In the genomic region with DNA sequence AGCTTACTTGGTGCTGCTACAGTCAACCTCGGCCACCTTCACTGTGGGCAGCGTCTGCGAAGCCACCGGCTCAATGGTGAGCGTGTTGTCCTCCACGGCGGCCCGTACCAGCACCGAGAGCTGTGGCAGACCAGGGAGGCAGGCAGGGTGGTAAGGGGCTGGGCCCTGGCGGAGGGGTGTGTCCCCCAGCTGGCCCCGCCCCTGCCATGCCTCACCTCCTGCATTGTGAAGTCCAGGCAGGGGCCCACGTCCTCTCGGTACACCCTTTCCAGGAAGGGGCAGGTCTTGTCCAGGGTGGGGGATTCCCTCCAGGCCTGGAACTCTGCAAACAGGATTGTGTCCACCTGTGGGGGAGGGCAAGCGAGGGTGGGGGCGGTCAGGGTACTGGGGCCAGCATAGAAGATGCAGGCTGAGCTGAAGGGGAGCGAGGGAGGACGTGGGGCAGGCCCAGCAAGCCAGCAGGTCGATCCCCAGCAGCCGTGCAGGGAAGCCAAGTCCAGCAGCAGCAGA, we compare ENCODE assay signal across 14 cellular contexts. TPM values are rescaled to one million over a fixed set of nuclear protein-coding genes. Genes with fewer than 3 reads are reported as not detected.
A peak's percentile ranks its signal among the peaks of the same experiment; 100 is the strongest.
DNase-seq lines count a peak whose midpoint lies in the region; ATAC-seq, FAIRE-seq and TF ChIP-seq lines count a peak whose summit lies in the region.
"Had no signal": no experiment of that assay in that cellular context is flagged by ENCODE, and none has a peak within 500 bp of the region (broad histone marks: within the 10 kb centered on the region; RNA-seq: fewer than 3 reads in every experiment).

No MANE protein-coding gene starts in this region.

- H2AFZ ChIP-seq in HepG2 (ENCODE audit: low read length): peak overlapping the region; percentile 81

- no peak overlapping the region for H3K27ac Mint-ChIP-seq in activated CD8-positive, alpha-beta memory T cell treated with anti-CD3 and anti-CD28 coated beads, Interleukin-2, amount 10 ng/mL, durations not matched to agents 7 days and 5 days
- H3K27ac Mint-ChIP-seq in stimulated activated naive CD8-positive, alpha-beta T cell treated with anti-CD3 and anti-CD28 coated beads, Interleukin-15, amount 100 ng/mL, for 72 hours: no peak overlapping the region

- H3K27me3 ChIP-seq in duodenal mucosa (ENCODE audit: control insufficient read depth in 1 of 2, insufficient read depth in 2 of 2, low read length in 2 of 2) (no peaks in the 10 kb centered on the region), HepG2 (ENCODE audit: control insufficient read depth in 1 of 2, insufficient read depth in 2 of 2, low read length in 2 of 2) (no peaks in the 10 kb centered on the region)

- H3K9me3 ChIP-seq in duodenal mucosa (ENCODE audit: control insufficient read depth in 1 of 2, low read length in 2 of 2): no peaks in the 10 kb centered on the region
- no peaks in the 10 kb centered on the region for H3K9me3 ChIP-seq in HepG2 (ENCODE audit: low read length)

- no peaks in the 10 kb centered on the region for H3K79me2 ChIP-seq in HepG2 (ENCODE audit: insufficient read depth, low read length)

- H3K4me3 ChIP-seq in duodenal mucosa (ENCODE audit: low read depth in 1 of 2, low read length in 2 of 2) (peak overlapping the region; percentile 51 to 52), HepG2 (replicated peaks in 1 of 3; ENCODE audit: insufficient read depth in 1 of 3, low read depth in 2 of 3, low read length in 3 of 3) (peak overlapping the region; percentile 48 to 81 (median 61))
- H3K4me3 ChIP-seq: SK-N-MC had no signal

- H3K4me1 ChIP-seq in duodenal mucosa (ENCODE audit: control insufficient read depth in 1 of 2, insufficient read depth in 2 of 2, low read length in 2 of 2): peaks cover 0 to 9% of the 10 kb centered on the region in 2 donors
- peaks cover 32% of the 10 kb centered on the region for H3K4me1 ChIP-seq in HepG2 (ENCODE audit: insufficient read depth, low read length)

- H3K9me3 Mint-ChIP-seq in activated CD8-positive, alpha-beta memory T cell treated with anti-CD3 and anti-CD28 coated beads, Interleukin-2, amount 10 ng/mL, durations not matched to agents 7 days and 5 days (ENCODE audit: low read depth): no peaks in the 10 kb centered on the region
- no peaks in the 10 kb centered on the region for H3K9me3 Mint-ChIP-seq in stimulated activated naive CD8-positive, alpha-beta T cell treated with anti-CD3 and anti-CD28 coated beads, Interleukin-15, amount 100 ng/mL, for 72 hours

- H3K27ac ChIP-seq in duodenal mucosa (ENCODE audit: low read depth, low read length): no peak overlapping the region
- H3K27ac ChIP-seq in HepG2 (ENCODE audit: extremely low read length, insufficient read depth, low read length): no peak overlapping the region
- H3K27ac ChIP-seq: SK-N-MC had no signal

- TF ChIP-seq POLR2A in HepG2 (IDR thresholded peaks at IDR 0.05; ENCODE audit: insufficient read depth in 1 of 2, low read depth in 2 of 2, low read length in 2 of 2): peak in 1 of 2 experiments; percentile 71; a peak in 2 of 4 replicates

- no TSS peak for BruUV-seq in HepG2 (replicated peaks; lab: Mats Ljungman, UMichigan)

- H3K36me3 ChIP-seq in duodenal mucosa (ENCODE audit: control insufficient read depth in 1 of 2, insufficient read depth in 2 of 2, low read length in 2 of 2) (no peaks in the 10 kb centered on the region), HepG2 (replicated peaks in 1 of 2; ENCODE audit: control insufficient read depth in 1 of 2, insufficient read depth in 2 of 2, low read length in 2 of 2) (no peaks in the 10 kb centered on the region)

- DNase-seq in activated CD8-positive, alpha-beta memory T cell treated with anti-CD3 and anti-CD28 coated beads, Interleukin-2, amount 10 ng/mL, durations not matched to agents 7 days and 5 days: no peak
- DNase-seq in activated CD8-positive, alpha-beta memory T cell treated with anti-CD3 and anti-CD28 coated beads, Interleukin-2, amount 50 U/mL, for 48 hours: no peak
- DNase-seq in HepG2 (ENCODE audit: low spot score): peak; percentile 72
- peak in 1 of 2 donors; percentile 29 for DNase-seq in stimulated activated naive CD8-positive, alpha-beta T cell treated with anti-CD3 and anti-CD28 coated beads, Interleukin-15, amount 100 ng/mL, for 72 hours
- no peak for DNase-seq in midbrain (lab: John Stamatoyannopoulos, UW)
- DNase-seq: activated CD4-positive, alpha-beta T cell treated with anti-CD3 and anti-CD28 coated beads, Interleukin-2, amount 50 U/mL, for 4 hours; EL; NCI-H1092; occipital lobe had no signal

- H3K4me3 Mint-ChIP-seq in activated CD8-positive, alpha-beta memory T cell treated with anti-CD3 and anti-CD28 coated beads, Interleukin-2, amount 10 ng/mL, durations not matched to agents 7 days and 5 days: no peak overlapping the region
- peak overlapping the region in 1 of 2 donors; percentile 19 for H3K4me3 Mint-ChIP-seq in stimulated activated naive CD8-positive, alpha-beta T cell treated with anti-CD3 and anti-CD28 coated beads, Interleukin-15, amount 100 ng/mL, for 72 hours

- TF ChIP-seq CTCF in HepG2 (CRISPR knock-in tag; IDR thresholded peaks at IDR 0.05): 0 out of 2 replicates have a peak, but pooled peaks have one; percentile 2

- no peak for FAIRE-seq in HepG2 (lab: Jason Lieb, UNC)
- FAIRE-seq: endometrium had no signal

- POLR2A ChIA-PET in HepG2 (lab: Yijun Ruan, JAX): interaction anchor here (0.8 to 2.9 kb wide), 23 partner anchors 11 to 195 kb away, joined by 3 to 37 read pairs (median 4); a partner anchor contains a TSS

- no peaks in the 10 kb centered on the region for H3K36me3 Mint-ChIP-seq in activated CD8-positive, alpha-beta memory T cell treated with anti-CD3 and anti-CD28 coated beads, Interleukin-2, amount 10 ng/mL, durations not matched to agents 7 days and 5 days

- intact Hi-C loops in HepG2 (cut with micrococcal nuclease; ENCODE audit: unreplicated experiment): no loop called here

- TF ChIP-seq RAD21 in HepG2 (CRISPR knock-in tag; IDR thresholded peaks at IDR 0.05): no peak

- peaks cover 3% of the 10 kb centered on the region for H3K27me3 Mint-ChIP-seq in activated CD8-positive, alpha-beta memory T cell treated with anti-CD3 and anti-CD28 coated beads, Interleukin-2, amount 10 ng/mL, durations not matched to agents 7 days and 5 days
- H3K27me3 Mint-ChIP-seq in stimulated activated naive CD8-positive, alpha-beta T cell treated with anti-CD3 and anti-CD28 coated beads, Interleukin-15, amount 100 ng/mL, for 72 hours: peaks cover 7% of the 10 kb centered on the region

- CTCF ChIA-PET in activated CD8-positive, alpha-beta memory T cell treated with anti-CD3 and anti-CD28 coated beads, Interleukin-2, amount 10 ng/mL, durations not matched to agents 7 days and 5 days (lab: Charles Lee): interaction anchor here (1.9 to 11.4 kb wide), 4 partner anchors 8 to 204 kb away, joined by 5 to 260 read pairs (median 184); a partner anchor contains a TSS
- CTCF ChIA-PET in HepG2 (lab: Yijun Ruan, JAX; ENCODE audit: low intra/inter-chr PET ratio, low total read pairs): interaction anchor here (1.3 kb wide), 1 partner anchor 10 kb away, joined by 4 read pairs; no protein-coding TSS in a partner anchor

- peak overlapping the region in 1 of 2 donors; percentile 32 for H3K9ac ChIP-seq in duodenal mucosa (ENCODE audit: low read depth in 1 of 2, low read length in 2 of 2)
- peak overlapping the region; percentile 67 for H3K9ac ChIP-seq in HepG2 (ENCODE audit: insufficient read depth, low read depth, low read length)

- in situ Hi-C loops in HepG2 (cut with HindIII; ENCODE audit: extremely low pct_ligation_motif_present, low pct_unique_long_range_greater_than_20kb): no loop called here

- 0% methylated on average over 1 of the region's 19 CpGs for WGBS in HepG2 (ENCODE audit: low lambda C conversion rate)

- H4K20me1 ChIP-seq in HepG2 (ENCODE audit: insufficient read depth, low read length): no peaks in the 10 kb centered on the region

- TF ChIP-seq EP300 in HepG2 (IDR thresholded peaks at IDR 0.05; ENCODE audit: low read depth in 2 of 2, low read length in 2 of 2) (no peak), HepG2 (CRISPR knock-in tag; IDR thresholded peaks at IDR 0.05; ENCODE audit: borderline replicate concordance) (0 out of 2 replicates have a peak, but pooled peaks have one; percentile 19)

- peak overlapping the region; percentile 100 for H3K4me2 ChIP-seq in HepG2 (ENCODE audit: low read depth, low read length)

- no peaks in the 10 kb centered on the region for H3K4me1 Mint-ChIP-seq in activated CD8-positive, alpha-beta memory T cell treated with anti-CD3 and anti-CD28 coated beads, Interleukin-2, amount 10 ng/mL, durations not matched to agents 7 days and 5 days
- peaks cover under 1% of the 10 kb centered on the region for H3K4me1 Mint-ChIP-seq in stimulated activated naive CD8-positive, alpha-beta T cell treated with anti-CD3 and anti-CD28 coated beads, Interleukin-15, amount 100 ng/mL, for 72 hours

- ATAC-seq in activated CD8-positive, alpha-beta memory T cell treated with anti-CD3 and anti-CD28 coated beads, Interleukin-2, amount 10 ng/mL, durations not matched to agents 7 days and 5 days: peak; percentile 30
- ATAC-seq in HepG2 (peak; percentile 93), GM18858 (IDR thresholded peaks at IDR 0.05; ENCODE audit: unreplicated experiment) (no peak), GM21825 (IDR thresholded peaks at IDR 0.05; ENCODE audit: unreplicated experiment) (no peak)
- peak; percentile 59 for ATAC-seq in stimulated activated naive CD8-positive, alpha-beta T cell treated with anti-CD3 and anti-CD28 coated beads, Interleukin-15, amount 100 ng/mL, for 72 hours

RNA-seq across cellular contexts. Expression of a gene that starts 12.8 kb away (rescaled TPM):
- not detected for total RNA-seq in activated CD8-positive, alpha-beta memory T cell treated with anti-CD3 and anti-CD28 coated beads, Interleukin-2, amount 10 ng/mL, durations not matched to agents 7 days and 5 days
- 1.2 and 1.3 TPM in 2 replicates for total RNA-seq in HepG2 (2016; rRNA removed; fragmentation: Illumina TruSeq; extraction: Trizol)
- 0.61 and 2.5 TPM in 2 replicates for total RNA-seq in HepG2 (2016; cell fraction: cytosol; rRNA removed; fragmentation: Illumina TruSeq; extraction: Trizol; ENCODE audit: low read depth)
- 1.2 and 1.4 TPM in 2 replicates for total RNA-seq in HepG2 (2016; cell fraction: insoluble cytoplasmic fraction; rRNA removed; fragmentation: Illumina TruSeq; extraction: Trizol)
- total RNA-seq in HepG2 (2016; cell fraction: membrane; rRNA removed; fragmentation: Illumina TruSeq; extraction: Trizol): 1.2 and 1.4 TPM in 2 replicates
- 0.72 and 0.84 TPM in 2 replicates for total RNA-seq in HepG2 (2016; cell fraction: nucleus; rRNA removed; fragmentation: Illumina TruSeq; extraction: Trizol)
- polyA plus RNA-seq in HepG2 (2011; rRNA removed): 2.0 and 2.2 TPM in 2 replicates
- 1.3 and 3.0 TPM in 2 replicates for polyA plus RNA-seq in HepG2 (2011; cell fraction: cytosol; rRNA removed)
- polyA plus RNA-seq in HepG2 (2011; cell fraction: nucleus; rRNA removed): 2.5 and 3.7 TPM in 2 replicates
- polyA plus RNA-seq in HepG2 (2012): 1.4 and 2.3 TPM in 2 replicates
- 1.5 and 1.7 TPM in 2 replicates for polyA plus RNA-seq in HepG2 (2016; cell fraction: cytosol; fragmentation: Illumina TruSeq; extraction: Trizol; ENCODE audit: low read depth)
- polyA plus RNA-seq in HepG2 (2016; cell fraction: insoluble cytoplasmic fraction; fragmentation: Illumina TruSeq; extraction: Trizol; ENCODE audit: low read depth): 1.9 and 2.5 TPM in 2 replicates
- 1.9 and 2.3 TPM in 2 replicates for polyA plus RNA-seq in HepG2 (2016; cell fraction: membrane; fragmentation: Illumina TruSeq; extraction: Trizol; ENCODE audit: low read depth)
- polyA plus RNA-seq in HepG2 (2016; cell fraction: nucleus; fragmentation: Illumina TruSeq; extraction: Trizol; ENCODE audit: insufficient read depth, low read depth): 2.9 and 6.6 TPM in 2 replicates
- polyA minus RNA-seq in HepG2 (2011; rRNA and poly(A)+ RNA removed; ENCODE audit: low replicate concordance): 2.6 and 7.7 TPM in 2 replicates
- polyA minus RNA-seq in HepG2 (2011; cell fraction: cytosol; rRNA and poly(A)+ RNA removed): 2.8 and 11.9 TPM in 2 replicates
- polyA minus RNA-seq in HepG2 (2011; cell fraction: nucleus; rRNA and poly(A)+ RNA removed): 1.1 and 1.3 TPM in 2 replicates

RNA-seq across cellular contexts. Expression of a gene that starts 13.2 kb away (rescaled TPM):
- 1 to 10 TPM; 2.6 to 7.7 TPM for total RNA-seq in activated CD8-positive, alpha-beta memory T cell treated with anti-CD3 and anti-CD28 coated beads, Interleukin-2, amount 10 ng/mL, durations not matched to agents 7 days and 5 days
- total RNA-seq in HepG2 (2016; rRNA removed; fragmentation: Illumina TruSeq; extraction: Trizol): 4.5 and 13.4 TPM in 2 replicates
- total RNA-seq in HepG2 (2016; cell fraction: cytosol; rRNA removed; fragmentation: Illumina TruSeq; extraction: Trizol; ENCODE audit: low read depth): 8.3 and 10.6 TPM in 2 replicates
- total RNA-seq in HepG2 (2016; cell fraction: insoluble cytoplasmic fraction; rRNA removed; fragmentation: Illumina TruSeq; extraction: Trizol): 3.4 and 13.2 TPM in 2 replicates
- total RNA-seq in HepG2 (2016; cell fraction: membrane; rRNA removed; fragmentation: Illumina TruSeq; extraction: Trizol): 7.7 and 10.7 TPM in 2 replicates
- total RNA-seq in HepG2 (2016; cell fraction: nucleus; rRNA removed; fragmentation: Illumina TruSeq; extraction: Trizol): 12.9 and 21.0 TPM in 2 replicates
- 23.2 and 36.6 TPM in 2 replicates for polyA plus RNA-seq in HepG2 (2011; rRNA removed)
- polyA plus RNA-seq in HepG2 (2011; cell fraction: cytosol; rRNA removed): 13.7 and 17.5 TPM in 2 replicates
- 236 and 242 TPM in 2 replicates for polyA plus RNA-seq in HepG2 (2011; cell fraction: nucleus; rRNA removed)
- polyA plus RNA-seq in HepG2 (2012): 5.1 and 11.5 TPM in 2 replicates
- polyA plus RNA-seq in HepG2 (2016; cell fraction: cytosol; fragmentation: Illumina TruSeq; extraction: Trizol; ENCODE audit: low read depth): 8.0 and 9.6 TPM in 2 replicates
- polyA plus RNA-seq in HepG2 (2016; cell fraction: insoluble cytoplasmic fraction; fragmentation: Illumina TruSeq; extraction: Trizol; ENCODE audit: low read depth): 4.7 and 5.0 TPM in 2 replicates
- 7.9 and 9.0 TPM in 2 replicates for polyA plus RNA-seq in HepG2 (2016; cell fraction: membrane; fragmentation: Illumina TruSeq; extraction: Trizol; ENCODE audit: low read depth)
- 36.8 and 37.1 TPM in 2 replicates for polyA plus RNA-seq in HepG2 (2016; cell fraction: nucleus; fragmentation: Illumina TruSeq; extraction: Trizol; ENCODE audit: insufficient read depth, low read depth)
- polyA minus RNA-seq in HepG2 (2011; rRNA and poly(A)+ RNA removed; ENCODE audit: low replicate concordance): 30.7 and 67.4 TPM in 2 replicates
- 10.5 and 13.0 TPM in 2 replicates for polyA minus RNA-seq in HepG2 (2011; cell fraction: cytosol; rRNA and poly(A)+ RNA removed)
- polyA minus RNA-seq in HepG2 (2011; cell fraction: nucleus; rRNA and poly(A)+ RNA removed): 10.9 and 15.8 TPM in 2 replicates

RNA-seq across cellular contexts. Expression of a gene that starts 45.6 kb away (rescaled TPM):
- total RNA-seq in activated CD8-positive, alpha-beta memory T cell treated with anti-CD3 and anti-CD28 coated beads, Interleukin-2, amount 10 ng/mL, durations not matched to agents 7 days and 5 days: not detected
- total RNA-seq in HepG2 (2016; rRNA removed; fragmentation: Illumina TruSeq; extraction: Trizol): 0.09 TPM in 1 of 2 replicates, not detected in the other
- 0.09 and 0.10 TPM in 2 replicates for total RNA-seq in HepG2 (2016; cell fraction: cytosol; rRNA removed; fragmentation: Illumina TruSeq; extraction: Trizol; ENCODE audit: low read depth)
- total RNA-seq in HepG2 (2016; cell fraction: insoluble cytoplasmic fraction; rRNA removed; fragmentation: Illumina TruSeq; extraction: Trizol): 0.09 TPM in 1 of 2 replicates, not detected in the other
- 0.06 and 0.07 TPM in 2 replicates for total RNA-seq in HepG2 (2016; cell fraction: membrane; rRNA removed; fragmentation: Illumina TruSeq; extraction: Trizol)
- total RNA-seq in HepG2 (2016; cell fraction: nucleus; rRNA removed; fragmentation: Illumina TruSeq; extraction: Trizol): 0.13 and 0.16 TPM in 2 replicates
- polyA plus RNA-seq in HepG2 (2011; rRNA removed): 0.65 and 2.3 TPM in 2 replicates
- 0.24 and 0.96 TPM in 2 replicates for polyA plus RNA-seq in HepG2 (2011; cell fraction: cytosol; rRNA removed)
- polyA plus RNA-seq in HepG2 (2011; cell fraction: nucleus; rRNA removed): 2.9 and 8.0 TPM in 2 replicates
- 1.1 and 1.9 TPM in 2 replicates for polyA plus RNA-seq in HepG2 (2012)
- 1.3 and 1.4 TPM in 2 replicates for polyA plus RNA-seq in HepG2 (2016; cell fraction: cytosol; fragmentation: Illumina TruSeq; extraction: Trizol; ENCODE audit: low read depth)
- 0.07 TPM in 1 of 2 replicates, not detected in the other for polyA plus RNA-seq in HepG2 (2016; cell fraction: insoluble cytoplasmic fraction; fragmentation: Illumina TruSeq; extraction: Trizol; ENCODE audit: low read depth)
- polyA plus RNA-seq in HepG2 (2016; cell fraction: membrane; fragmentation: Illumina TruSeq; extraction: Trizol; ENCODE audit: low read depth): 0.37 and 0.43 TPM in 2 replicates
- polyA plus RNA-seq in HepG2 (2016; cell fraction: nucleus; fragmentation: Illumina TruSeq; extraction: Trizol; ENCODE audit: insufficient read depth, low read depth): not detected in 2 replicates
- 0.28 and 1.6 TPM in 2 replicates for polyA minus RNA-seq in HepG2 (2011; rRNA and poly(A)+ RNA removed; ENCODE audit: low replicate concordance)
- polyA minus RNA-seq in HepG2 (2011; cell fraction: cytosol; rRNA and poly(A)+ RNA removed): 0.44 and 0.79 TPM in 2 replicates
- 1.7 and 6.0 TPM in 2 replicates for polyA minus RNA-seq in HepG2 (2011; cell fraction: nucleus; rRNA and poly(A)+ RNA removed)

Comparison
In these comparisons a context has a peak if more than half of its experiments do, and no peak if none do; other contexts are left out.
1. ATAC-seq: peak in activated CD8-positive, alpha-beta memory T cell treated with anti-CD3 and anti-CD28 coated beads, Interleukin-2, amount 10 ng/mL, durations not matched to agents 7 days and 5 days (single experiment), HepG2 (single experiment) and stimulated activated naive CD8-positive, alpha-beta T cell treated with anti-CD3 and anti-CD28 coated beads, Interleukin-15, amount 100 ng/mL, for 72 hours (single experiment); none in GM18858 (single experiment) and GM21825 (single experiment).